In genomic region chr1:39564340-39564739, GRCh38 we compare ENCODE assay signal across 28 cellular contexts.
"Had no signal": no experiment of that assay in that cellular context is flagged by ENCODE, and none has a peak within 500 bp of the region (broad histone marks: within the 10 kb centered on the region; RNA-seq: fewer than 3 reads in every experiment).

No MANE protein-coding gene starts in this region.

- H3K4me2 ChIP-seq: neural progenitor cell had no signal

- H3K79me2 ChIP-seq: parathyroid adenoma had no signal

- H3K4me1 ChIP-seq: breast epithelium, foreskin keratinocyte, neural progenitor cell, parathyroid adenoma, vagina had no signal

- H3K27ac Mint-ChIP-seq: activated CD4-positive, alpha-beta T cell treated with anti-CD3 and anti-CD28 coated beads for 36 hours; activated CD8-positive, alpha-beta memory T cell treated with anti-CD3 and anti-CD28 coated beads, Interleukin-2, amount 10 ng/mL, durations not matched to agents 7 days and 5 days; activated CD8-positive, alpha-beta T cell treated with anti-CD3 and anti-CD28 coated beads, Interleukin-2, amount 10 ng/mL, durations not matched to agents 7 days and 5 days; activated T-helper 1 cell treated with anti-CD3 and anti-CD28 coated beads, Interleukin-12 subunit alpha, Interleukin-12 subunit beta, Interleukin-2, Interleukin-4 antibody, amounts not matched to agents 30 ng/mL and 10 ng/mL and 1 ng/mL, durations not matched to agents 14 hours and 24 hours and 36 hours; neural progenitor cell; T-helper 2 cell treated with Interferon-gamma antibody and Interleukin-4, amounts not matched to agents 5 μg/mL and 100 μg/mL, for 36 hours; type B pancreatic cell had no signal

- ATAC-seq: activated CD4-positive, alpha-beta T cell treated with anti-CD3 and anti-CD28 coated beads for 36 hours; activated CD8-positive, alpha-beta memory T cell treated with anti-CD3 and anti-CD28 coated beads, Interleukin-2, amount 10 ng/mL, durations not matched to agents 7 days and 5 days; activated CD8-positive, alpha-beta T cell treated with anti-CD3 and anti-CD28 coated beads, Interleukin-2, amount 10 ng/mL, durations not matched to agents 7 days and 5 days; foreskin keratinocyte; naive thymus-derived CD8-positive, alpha-beta T cell; right cardiac atrium had no signal

- H2AFZ ChIP-seq: neural progenitor cell, parathyroid adenoma had no signal

- H3K4me1 Mint-ChIP-seq: neural progenitor cell had no signal

- H3K27ac ChIP-seq: breast epithelium, esophagus muscularis mucosa, foreskin keratinocyte, heart right ventricle, neural progenitor cell, parathyroid adenoma, spleen, thoracic aorta, vagina had no signal

- DNase-seq: activated CD4-positive, alpha-beta T cell treated with anti-CD3 and anti-CD28 coated beads for 36 hours; activated CD4-positive, CD25-positive, alpha-beta regulatory T cell; activated CD8-positive, alpha-beta memory T cell treated with anti-CD3 and anti-CD28 coated beads, Interleukin-2, amount 10 ng/mL, durations not matched to agents 7 days and 5 days; activated CD8-positive, alpha-beta T cell treated with anti-CD3 and anti-CD28 coated beads, Interleukin-2, amount 10 ng/mL, durations not matched to agents 7 days and 5 days; activated effector memory CD4-positive, alpha-beta T cell treated with anti-CD3 and anti-CD28 coated beads, Interleukin-2, amount 50 U/mL, for 16 hours; activated naive CD4-positive, alpha-beta T cell treated with anti-CD3 and anti-CD28 coated beads, Interleukin-2, amount 50 U/mL, for 16 hours; activated T-cell treated with anti-CD3 and anti-CD28 coated beads for 4 hours; central memory CD4-positive, alpha-beta T cell; dermis blood vessel endothelial cell; effector CD4-positive, alpha-beta T cell; foreskin keratinocyte; naive thymus-derived CD8-positive, alpha-beta T cell; occipital lobe; right cardiac atrium; spleen; stimulated activated naive CD4-positive, alpha-beta T cell; T-helper 1 cell had no signal

- H3K9me3 Mint-ChIP-seq: activated T-helper 1 cell treated with anti-CD3 and anti-CD28 coated beads, Interleukin-12 subunit alpha, Interleukin-12 subunit beta, Interleukin-2, Interleukin-4 antibody, amounts not matched to agents 30 ng/mL and 10 ng/mL and 1 ng/mL, durations not matched to agents 14 hours and 24 hours and 36 hours; naive thymus-derived CD8-positive, alpha-beta T cell; neural progenitor cell; T-helper 2 cell treated with Interferon-gamma antibody and Interleukin-4, amounts not matched to agents 5 μg/mL and 100 μg/mL, for 36 hours; type B pancreatic cell had no signal

- H3K27me3 Mint-ChIP-seq: activated CD4-positive, alpha-beta T cell treated with anti-CD3 and anti-CD28 coated beads for 36 hours; activated CD8-positive, alpha-beta memory T cell treated with anti-CD3 and anti-CD28 coated beads, Interleukin-2, amount 10 ng/mL, durations not matched to agents 7 days and 5 days; naive thymus-derived CD8-positive, alpha-beta T cell; type B pancreatic cell had no signal

- H3K27me3 ChIP-seq: breast epithelium, esophagus muscularis mucosa, foreskin keratinocyte, heart right ventricle, neural progenitor cell, spleen, vagina had no signal

- H3K9ac ChIP-seq: neural progenitor cell, parathyroid adenoma had no signal

- FAIRE-seq: colon had no signal

- H3K4me3 Mint-ChIP-seq: activated CD4-positive, alpha-beta T cell treated with anti-CD3 and anti-CD28 coated beads for 36 hours; activated CD8-positive, alpha-beta memory T cell treated with anti-CD3 and anti-CD28 coated beads, Interleukin-2, amount 10 ng/mL, durations not matched to agents 7 days and 5 days; activated CD8-positive, alpha-beta T cell treated with anti-CD3 and anti-CD28 coated beads, Interleukin-2, amount 10 ng/mL, durations not matched to agents 7 days and 5 days; activated T-helper 1 cell treated with anti-CD3 and anti-CD28 coated beads, Interleukin-12 subunit alpha, Interleukin-12 subunit beta, Interleukin-2, Interleukin-4 antibody, amounts not matched to agents 30 ng/mL and 10 ng/mL and 1 ng/mL, durations not matched to agents 14 hours and 24 hours and 36 hours; naive thymus-derived CD8-positive, alpha-beta T cell; neural progenitor cell; T-helper 2 cell treated with Interferon-gamma antibody and Interleukin-4, amounts not matched to agents 5 μg/mL and 100 μg/mL, for 36 hours; type B pancreatic cell had no signal

- H3K4me3 ChIP-seq: breast epithelium, esophagus muscularis mucosa, heart right ventricle, neural progenitor cell, spleen, thoracic aorta, vagina had no signal

- H3K9me3 ChIP-seq: breast epithelium, esophagus muscularis mucosa, heart right ventricle, spleen, thoracic aorta, vagina had no signal
